In the genomic region with DNA sequence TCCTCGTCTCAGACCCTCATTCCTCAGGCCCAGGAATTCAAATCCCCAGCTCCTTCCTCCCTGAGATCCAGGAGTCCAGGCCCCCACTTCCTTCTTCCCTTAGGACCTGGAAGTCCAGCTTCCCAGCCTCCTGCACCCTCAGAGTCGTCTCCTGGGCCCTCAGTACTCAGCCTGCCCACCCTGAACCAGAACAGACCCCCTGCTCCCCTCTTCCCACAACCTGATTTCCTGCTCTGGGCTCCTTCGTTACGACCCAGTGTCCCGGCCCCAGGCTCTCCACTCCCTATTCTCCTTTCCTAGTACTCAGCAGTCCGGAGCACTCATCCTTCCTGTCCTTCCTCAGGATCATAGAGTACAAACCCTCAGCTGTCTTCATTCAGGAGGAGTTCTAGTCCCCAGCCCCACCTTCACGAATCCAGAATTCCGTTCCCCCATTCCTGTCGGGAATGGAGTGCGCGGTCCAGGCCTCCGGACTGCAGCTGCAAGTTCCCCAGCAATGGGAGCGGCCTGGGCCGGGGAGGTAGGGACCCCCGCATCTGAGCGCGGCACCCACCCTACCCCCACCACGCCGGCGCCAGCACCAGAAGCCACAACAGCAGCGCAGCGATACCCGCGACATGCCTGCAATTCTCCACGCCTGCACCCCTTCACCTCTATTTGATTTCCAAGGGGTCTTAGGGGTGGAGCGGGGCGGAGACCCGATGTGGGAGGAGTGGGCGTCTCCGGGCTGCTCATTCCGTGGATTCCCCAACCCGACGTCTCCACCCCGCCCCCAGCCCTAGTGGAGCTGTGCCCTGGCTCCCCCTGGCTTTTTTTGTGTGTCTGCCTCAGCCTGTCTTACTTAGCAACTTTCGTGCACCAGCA, we compare ENCODE assay signal across 2 cellular contexts.
A peak's percentile ranks its signal among the peaks of the same experiment; 100 is the strongest.
TF ChIP-seq lines count a peak whose summit lies in the region.

No MANE protein-coding gene starts in this region.

TF ChIP-seq in H1, 55 proteins besides CTCF, POLR2A, EP300 and RAD21:
- TF ChIP-seq EGR1 (IDR thresholded peaks at IDR 0.05; ENCODE audit: borderline replicate concordance, low read depth, low read length), result no peak
- TF ChIP-seq CBX5 (IDR thresholded peaks at IDR 0.05; ENCODE audit: low read depth, low read length), result no peak
- no peak for TF ChIP-seq HDAC2 (IDR thresholded peaks at IDR 0.05; ENCODE audit: borderline replicate concordance in 1 of 2, low read depth in 2 of 2, low read length in 2 of 2)
- TF ChIP-seq, protein P1, sequence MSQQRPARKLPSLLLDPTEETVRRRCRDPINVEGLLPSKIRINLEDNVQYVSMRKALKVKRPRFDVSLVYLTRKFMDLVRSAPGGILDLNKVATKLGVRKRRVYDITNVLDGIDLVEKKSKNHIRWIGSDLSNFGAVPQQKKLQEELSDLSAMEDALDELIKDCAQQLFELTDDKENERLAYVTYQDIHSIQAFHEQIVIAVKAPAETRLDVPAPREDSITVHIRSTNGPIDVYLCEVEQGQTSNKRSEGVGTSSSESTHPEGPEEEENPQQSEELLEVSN (IDR thresholded peaks at IDR 0.05), result no peak
- no peak for TF ChIP-seq NANOG (IDR thresholded peaks at IDR 0.05; ENCODE audit: insufficient read depth, low read depth, low read length, poor library complexity, severe bottlenecking)
- TF ChIP-seq SAP30 (IDR thresholded peaks at IDR 0.05; ENCODE audit: insufficient read depth, insufficient replicate concordance, low read length), result no peak
- TF ChIP-seq BCL11A (IDR thresholded peaks at IDR 0.05; ENCODE audit: low read depth in 2 of 2, low read length in 2 of 2), result no peak
- TF ChIP-seq CEBPB (IDR thresholded peaks at IDR 0.05; ENCODE audit: low read depth, low read length), result no peak
- TF ChIP-seq KDM4A (IDR thresholded peaks at IDR 0.05; ENCODE audit: low read depth, low read length, severe bottlenecking), result peak; percentile 27
- TF ChIP-seq EZH2 (IDR thresholded peaks at IDR 0.05; ENCODE audit: low read depth, low read length, severe bottlenecking), result peak; percentile 29
- no peak for TF ChIP-seq CHD2 (IDR thresholded peaks at IDR 0.05; ENCODE audit: low read length)
- no peak for TF ChIP-seq FOSL1 (IDR thresholded peaks at IDR 0.05; ENCODE audit: insufficient read depth, low read depth, low read length)
- no peak for TF ChIP-seq TEAD4 (IDR thresholded peaks at IDR 0.05; ENCODE audit: low read depth, low read length)
- no peak for TF ChIP-seq RFX5 (IDR thresholded peaks at IDR 0.05; ENCODE audit: borderline replicate concordance, low read depth, low read length)
- TF ChIP-seq YY1 (IDR thresholded peaks at IDR 0.05; ENCODE audit: low read depth, low read length), result no peak

TF ChIP-seq in HEK293T, 16 proteins besides CTCF, POLR2A, EP300 and RAD21:
- TF ChIP-seq ZNF384 (IDR thresholded peaks at IDR 0.05) (no peak), SUZ12 (IDR thresholded peaks at IDR 0.05) (no peak), FOXM1 (IDR thresholded peaks at IDR 0.05; ENCODE audit: borderline replicate concordance) (no peak), FOXK2 (IDR thresholded peaks at IDR 0.05) (no peak), TARDBP (IDR thresholded peaks at IDR 0.05) (no peak), L3MBTL2 (conservative IDR thresholded peaks at IDR 0.05) (no peak), ARNT (IDR thresholded peaks at IDR 0.05) (no peak), SP1 (IDR thresholded peaks at IDR 0.05) (no peak), FOXA1 (IDR thresholded peaks at IDR 0.05) (no peak), BHLHE40 (IDR thresholded peaks at IDR 0.05; ENCODE audit: borderline replicate concordance) (no peak), CTBP1 (IDR thresholded peaks at IDR 0.05; ENCODE audit: borderline replicate concordance) (no peak), ELF4 (IDR thresholded peaks at IDR 0.05) (no peak), HDGF (IDR thresholded peaks at IDR 0.05; ENCODE audit: borderline replicate concordance) (no peak), LEF1 (IDR thresholded peaks at IDR 0.05; ENCODE audit: borderline replicate concordance) (no peak), NFRKB (IDR thresholded peaks at IDR 0.05) (no peak)
- TF ChIP-seq, protein P2, sequence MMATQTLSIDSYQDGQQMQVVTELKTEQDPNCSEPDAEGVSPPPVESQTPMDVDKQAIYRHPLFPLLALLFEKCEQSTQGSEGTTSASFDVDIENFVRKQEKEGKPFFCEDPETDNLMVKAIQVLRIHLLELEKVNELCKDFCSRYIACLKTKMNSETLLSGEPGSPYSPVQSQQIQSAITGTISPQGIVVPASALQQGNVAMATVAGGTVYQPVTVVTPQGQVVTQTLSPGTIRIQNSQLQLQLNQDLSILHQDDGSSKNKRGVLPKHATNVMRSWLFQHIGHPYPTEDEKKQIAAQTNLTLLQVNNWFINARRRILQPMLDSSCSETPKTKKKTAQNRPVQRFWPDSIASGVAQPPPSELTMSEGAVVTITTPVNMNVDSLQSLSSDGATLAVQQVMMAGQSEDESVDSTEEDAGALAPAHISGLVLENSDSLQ (IDR thresholded peaks at IDR 0.05), result no peak
